Comparison of ENCODE assay signal across 16 cellular contexts in genomic region chr4:21885241-21885640, GRCh38.
A peak's percentile ranks its signal among the peaks of the same experiment; 100 is the strongest.
DNase-seq lines count a peak whose midpoint lies in the region; ATAC-seq and TF ChIP-seq lines count a peak whose summit lies in the region.
"Had no signal": no experiment of that assay in that cellular context is flagged by ENCODE, and none has a peak within 500 bp of the region (broad histone marks: within the 10 kb centered on the region; RNA-seq: fewer than 3 reads in every experiment).

No MANE protein-coding gene starts in this region.

- H3K4me2 ChIP-seq in fibroblast of lung (ENCODE audit: extremely low read depth, insufficient read depth, low read length) (no peak overlapping the region), skeletal muscle satellite cell (ENCODE audit: low read length) (peak overlapping the region; percentile 31), Karpas-422 (ENCODE audit: low read depth, low read length, poor library complexity, severe bottlenecking) (no peak overlapping the region)

- no peak for TF ChIP-seq CTCF in RWPE2 (IDR thresholded peaks at IDR 0.05; ENCODE audit: poor library complexity, severe bottlenecking)
- no peak for TF ChIP-seq CTCF in fibroblast of lung (conservative IDR thresholded peaks at IDR 0.05 in 1 of 2, IDR thresholded peaks at IDR 0.05 in 1 of 2; ENCODE audit: low read depth in 1 of 2, low read length in 2 of 2)
- TF ChIP-seq CTCF in RWPE1 (conservative IDR thresholded peaks at IDR 0.05; ENCODE audit: low read depth), result no peak

- no peaks in the 10 kb centered on the region for H3K36me3 ChIP-seq in RWPE2 (ENCODE audit: low read depth)
- H3K36me3 ChIP-seq in fibroblast of lung (ENCODE audit: control insufficient read depth, insufficient read depth, low read length), result no peaks in the 10 kb centered on the region
- no peaks in the 10 kb centered on the region for H3K36me3 ChIP-seq in skeletal muscle satellite cell (ENCODE audit: insufficient read depth, low read length)
- no peaks in the 10 kb centered on the region for H3K36me3 ChIP-seq in Karpas-422 (ENCODE audit: insufficient read depth, low read length)
- H3K36me3 ChIP-seq: BE2C, WERI-Rb-1 had no signal

- H3K4me3 ChIP-seq in RWPE2 (ENCODE audit: severe bottlenecking) (no peak overlapping the region), fibroblast of lung (replicated peaks in 1 of 4; ENCODE audit: control extremely low read depth in 1 of 4, insufficient read depth in 1 of 4, low read depth in 3 of 4, low read length in 4 of 4) (no peak overlapping the region), skeletal muscle satellite cell (ENCODE audit: low read length) (no peak overlapping the region), Karpas-422 (ENCODE audit: low read length) (no peak overlapping the region)

- DNase-seq in ELR (ENCODE audit: low read depth) (peak; percentile 72), RWPE2 (ENCODE audit: low spot score) (no peak), fibroblast of lung (ENCODE audit: low read depth in 2 of 2) (peak; percentile 63 to 69), RWPE1 (ENCODE audit: low spot score) (no peak), NCI-H2029 treated with DMSO at 0.1 percent for 48 hours (lab: John Stamatoyannopoulos, UW) (no peak), Karpas-422 (no peak)
- DNase-seq: activated CD4-positive, alpha-beta T cell treated with anti-CD3 and anti-CD28 coated beads, Interleukin-2, amount 50 U/mL, for 48 hours; activated gamma-delta T cell; amygdala; BE2C; GOT3; NCI-H1417; NCI-H526 treated with DMSO at 0.1 percent for 48 hours; SHP77 treated with DMSO at 0.1 percent for 48 hours; WERI-Rb-1 had no signal

- H3K9me2 ChIP-seq in Karpas-422 (replicated peaks; ENCODE audit: insufficient read depth, low read length), result no peaks in the 10 kb centered on the region

- CTCF ChIA-PET in RWPE1 (lab: Yijun Ruan, JAX), result no interaction called here

- H3K27ac ChIP-seq in RWPE2 (ENCODE audit: poor library complexity, severe bottlenecking) (no peak overlapping the region), fibroblast of lung (ENCODE audit: insufficient read depth, low read length) (no peak overlapping the region), RWPE1 (no peak overlapping the region), Karpas-422 (ENCODE audit: low read length) (no peak overlapping the region)
- H3K27ac ChIP-seq: WERI-Rb-1 had no signal

- H3K9me3 ChIP-seq in RWPE2 (ENCODE audit: severe bottlenecking) (no peaks in the 10 kb centered on the region), fibroblast of lung (ENCODE audit: control insufficient read depth, insufficient read depth, low read depth, low read length) (no peaks in the 10 kb centered on the region), skeletal muscle satellite cell (replicated peaks; ENCODE audit: low read length) (no peaks in the 10 kb centered on the region), Karpas-422 (ENCODE audit: low read length) (peaks cover 20% of the 10 kb centered on the region)
- H3K9me3 ChIP-seq: BE2C had no signal

- H3K79me2 ChIP-seq in fibroblast of lung (ENCODE audit: control insufficient read depth, insufficient read depth, low read length) (no peaks in the 10 kb centered on the region), Karpas-422 (ENCODE audit: low read length) (no peaks in the 10 kb centered on the region)

- ATAC-seq in RWPE2 (ENCODE audit: low read depth), result peak; percentile 17; the same call in 1 of the 3 replicates

- H2AFZ ChIP-seq in fibroblast of lung (ENCODE audit: low read length) (no peak overlapping the region), Karpas-422 (ENCODE audit: low read length) (no peak overlapping the region)

- H3K27me3 ChIP-seq in RWPE2 (ENCODE audit: insufficient read depth, poor library complexity, severe bottlenecking), result no peaks in the 10 kb centered on the region
- no peaks in the 10 kb centered on the region for H3K27me3 ChIP-seq in fibroblast of lung (ENCODE audit: control insufficient read depth, insufficient read depth, low read length)
- H3K27me3 ChIP-seq in skeletal muscle satellite cell (ENCODE audit: control insufficient read depth, insufficient read depth, low read length), result no peaks in the 10 kb centered on the region
- no peaks in the 10 kb centered on the region for H3K27me3 ChIP-seq in Karpas-422 (ENCODE audit: low read length)

- POLR2A ChIA-PET in RWPE1 (lab: Yijun Ruan, JAX; ENCODE audit: low non-redundant PET), result no interaction called here

- no peaks in the 10 kb centered on the region for H4K20me1 ChIP-seq in fibroblast of lung (ENCODE audit: control insufficient read depth, extremely low read depth, insufficient read depth, low read length)
- H4K20me1 ChIP-seq in Karpas-422 (ENCODE audit: insufficient read depth, low read depth, low read length), result no peaks in the 10 kb centered on the region

- no peak overlapping the region for H3K9ac ChIP-seq in fibroblast of lung (ENCODE audit: insufficient read depth, low read length)
- H3K9ac ChIP-seq in skeletal muscle satellite cell (ENCODE audit: low read depth, low read length), result peak overlapping the region; percentile 19
- H3K9ac ChIP-seq in Karpas-422 (ENCODE audit: low read length), result no peak overlapping the region

- H3K4me1 ChIP-seq in RWPE2 (ENCODE audit: insufficient read depth, poor library complexity, severe bottlenecking), result peaks cover 20% of the 10 kb centered on the region
- no peaks in the 10 kb centered on the region for H3K4me1 ChIP-seq in fibroblast of lung (ENCODE audit: control insufficient read depth, extremely low read depth, insufficient read depth, low read length)
- H3K4me1 ChIP-seq in skeletal muscle satellite cell (ENCODE audit: control insufficient read depth, insufficient read depth, low read length), result peaks cover 40% of the 10 kb centered on the region
- no peaks in the 10 kb centered on the region for H3K4me1 ChIP-seq in Karpas-422 (ENCODE audit: low read length)
- H3K4me1 ChIP-seq: BE2C had no signal

Comparison
In these comparisons a context has a peak if more than half of its experiments do, and no peak if none do; other contexts are left out.
1. DNase-seq: peak in ELR (single experiment) and fibroblast of lung (2 of 2); none in RWPE2 (single experiment), RWPE1 (single experiment), NCI-H2029 treated with DMSO at 0.1 percent for 48 hours (single experiment) and Karpas-422 (single experiment).